ENCODE assay signal across 1 cellular context in the genomic region with DNA sequence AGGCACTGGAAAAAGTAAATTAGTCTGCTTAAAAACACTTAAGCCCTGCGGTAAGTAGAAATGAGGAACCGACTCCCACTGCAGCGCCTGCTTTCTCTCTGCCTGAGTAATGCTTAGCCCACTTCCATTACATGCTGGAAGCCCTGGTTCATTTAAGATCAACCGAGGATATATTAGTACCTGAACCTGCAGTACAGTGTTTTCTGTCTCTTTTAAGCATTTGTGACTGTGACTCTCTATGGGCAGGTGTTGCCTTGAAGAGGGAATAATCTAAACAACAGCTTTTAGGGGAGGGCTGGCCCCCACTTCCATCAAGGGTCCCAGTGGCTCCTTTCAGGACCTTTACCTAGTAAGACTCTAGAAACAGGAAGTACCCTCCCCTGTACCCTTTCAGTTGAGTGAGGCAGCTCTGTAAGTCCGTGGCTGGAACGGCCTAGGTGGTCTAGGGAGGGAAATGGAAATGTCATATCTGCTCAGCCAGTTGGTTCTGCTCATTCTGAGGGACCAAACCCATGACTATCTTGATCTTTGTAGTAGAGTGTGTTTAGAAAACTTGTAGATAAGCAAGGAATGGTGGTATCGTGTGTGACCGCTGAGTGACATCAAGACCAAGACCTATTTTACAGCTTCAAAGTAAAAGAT.
A peak's percentile ranks its signal among the peaks of the same experiment; 100 is the strongest.
TF ChIP-seq lines count a peak whose summit lies in the region.

No MANE protein-coding gene starts in this region.

TF ChIP-seq in K562, 482 proteins besides CTCF, POLR2A, EP300 and RAD21 (continued from another document and continues in another):
- TF ChIP-seq, protein P1, sequence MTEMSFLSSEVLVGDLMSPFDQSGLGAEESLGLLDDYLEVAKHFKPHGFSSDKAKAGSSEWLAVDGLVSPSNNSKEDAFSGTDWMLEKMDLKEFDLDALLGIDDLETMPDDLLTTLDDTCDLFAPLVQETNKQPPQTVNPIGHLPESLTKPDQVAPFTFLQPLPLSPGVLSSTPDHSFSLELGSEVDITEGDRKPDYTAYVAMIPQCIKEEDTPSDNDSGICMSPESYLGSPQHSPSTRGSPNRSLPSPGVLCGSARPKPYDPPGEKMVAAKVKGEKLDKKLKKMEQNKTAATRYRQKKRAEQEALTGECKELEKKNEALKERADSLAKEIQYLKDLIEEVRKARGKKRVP (CRISPR knock-in tag; IDR thresholded peaks at IDR 0.05), result no peak
- TF ChIP-seq STAT5A (IDR thresholded peaks at IDR 0.05; ENCODE audit: borderline replicate concordance, low read length) (peak; percentile 89), GTF2A2 (tag; IDR thresholded peaks at IDR 0.05) (no peak), ZNF551 (CRISPR knock-in tag; IDR thresholded peaks at IDR 0.05) (no peak), JUND (IDR thresholded peaks at IDR 0.05; ENCODE audit: borderline replicate concordance, low read depth, low read length) (peak; percentile 65), JUND (tag; IDR thresholded peaks at IDR 0.05; ENCODE audit: borderline replicate concordance, low read depth, low read length) (no peak), SMAD1 (IDR thresholded peaks at IDR 0.05; ENCODE audit: low read depth, low read length, partially characterized antibody) (peak; percentile 50), CBX3 (IDR thresholded peaks at IDR 0.05; ENCODE audit: borderline replicate concordance in 1 of 2, low read length in 2 of 2) (no peak), FOXP1 (CRISPR knock-in tag; IDR thresholded peaks at IDR 0.05) (no peak), NRF1 (conservative IDR thresholded peaks at IDR 0.05 in 1 of 2, IDR thresholded peaks at IDR 0.05 in 1 of 2) (0 out of 4 replicates have a peak, but pooled peaks of 1 of the 2 experiments have one; percentile 18), RHOXF2B (CRISPR knock-in tag; conservative IDR thresholded peaks at IDR 0.05) (no peak), MBD2 (IDR thresholded peaks at IDR 0.05; ENCODE audit: borderline replicate concordance, low read depth) (peak; percentile 61), SMAD2 (IDR thresholded peaks at IDR 0.05; ENCODE audit: low read depth, low read length) (no peak), BHLHE40 (IDR thresholded peaks at IDR 0.05; ENCODE audit: low read length) (no peak), SMAD4 (CRISPR knock-in tag; conservative IDR thresholded peaks at IDR 0.05) (peak; percentile 82), RB1 (IDR thresholded peaks at IDR 0.05; ENCODE audit: low read depth) (no peak), ZNF449 (CRISPR knock-in tag; IDR thresholded peaks at IDR 0.05) (no peak), TGIF2 (CRISPR knock-in tag; IDR thresholded peaks at IDR 0.05) (no peak), MITF (IDR thresholded peaks at IDR 0.05) (peak; percentile 70), ZNF696 (CRISPR knock-in tag; conservative IDR thresholded peaks at IDR 0.05) (no peak), CREB1 (IDR thresholded peaks at IDR 0.05) (peak; percentile 16; the same call in 1 of the 2 replicates), CREB1 (CRISPR knock-in tag; IDR thresholded peaks at IDR 0.05) (no peak), MCM2 (IDR thresholded peaks at IDR 0.05; ENCODE audit: low read depth) (no peak), ZBTB8A (IDR thresholded peaks at IDR 0.05; ENCODE audit: partially characterized antibody) (no peak), NCOR1 (IDR thresholded peaks at IDR 0.05) (peak; percentile 93), SUPT5H (IDR thresholded peaks at IDR 0.05) (no peak), MXI1 (IDR thresholded peaks at IDR 0.05; ENCODE audit: low read depth, low read length) (no peak), ZNF707 (CRISPR knock-in tag; conservative IDR thresholded peaks at IDR 0.05) (no peak), CBFB (CRISPR knock-in tag; IDR thresholded peaks at IDR 0.05) (no peak), ZNF134 (CRISPR knock-in tag; conservative IDR thresholded peaks at IDR 0.05) (no peak; the same call in 1 of the 2 replicates), GTF2F1 (IDR thresholded peaks at IDR 0.05; ENCODE audit: low read depth, low read length) (no peak), BRD9 (IDR thresholded peaks at IDR 0.05; ENCODE audit: low read depth, partially characterized antibody) (peak; percentile 42), NCOA1 (IDR thresholded peaks at IDR 0.05; ENCODE audit: low read depth) (peak; percentile 81; the same call in 1 of the 2 replicates), EGR1 (conservative IDR thresholded peaks at IDR 0.05) (no peak), HNRNPL (IDR thresholded peaks at IDR 0.05; ENCODE audit: low read depth, low read length) (no peak), NKRF (IDR thresholded peaks at IDR 0.05; ENCODE audit: borderline replicate concordance) (no peak), ZSCAN32 (CRISPR knock-in tag; IDR thresholded peaks at IDR 0.05) (peak; percentile 51; the same call in 1 of the 2 replicates), ZNF311 (CRISPR knock-in tag; IDR thresholded peaks at IDR 0.05) (no peak; the same call in 1 of the 2 replicates), RFX5 (IDR thresholded peaks at IDR 0.05; ENCODE audit: low read depth, low read length) (no peak), ZC3H4 (CRISPR knock-in tag; IDR thresholded peaks at IDR 0.05; ENCODE audit: borderline replicate concordance) (no peak), HNRNPLL (IDR thresholded peaks at IDR 0.05; ENCODE audit: low read depth, low read length, poor library complexity, severe bottlenecking) (no peak), ZNF589 (CRISPR knock-in tag; IDR thresholded peaks at IDR 0.05; ENCODE audit: low read depth) (no peak), SRSF9 (IDR thresholded peaks at IDR 0.05; ENCODE audit: borderline replicate concordance, low read depth, low read length) (no peak), TFAM (CRISPR knock-in tag; conservative IDR thresholded peaks at IDR 0.05) (no peak), ZNF431 (CRISPR knock-in tag; IDR thresholded peaks at IDR 0.05) (no peak)
- TF ChIP-seq, protein P2, sequence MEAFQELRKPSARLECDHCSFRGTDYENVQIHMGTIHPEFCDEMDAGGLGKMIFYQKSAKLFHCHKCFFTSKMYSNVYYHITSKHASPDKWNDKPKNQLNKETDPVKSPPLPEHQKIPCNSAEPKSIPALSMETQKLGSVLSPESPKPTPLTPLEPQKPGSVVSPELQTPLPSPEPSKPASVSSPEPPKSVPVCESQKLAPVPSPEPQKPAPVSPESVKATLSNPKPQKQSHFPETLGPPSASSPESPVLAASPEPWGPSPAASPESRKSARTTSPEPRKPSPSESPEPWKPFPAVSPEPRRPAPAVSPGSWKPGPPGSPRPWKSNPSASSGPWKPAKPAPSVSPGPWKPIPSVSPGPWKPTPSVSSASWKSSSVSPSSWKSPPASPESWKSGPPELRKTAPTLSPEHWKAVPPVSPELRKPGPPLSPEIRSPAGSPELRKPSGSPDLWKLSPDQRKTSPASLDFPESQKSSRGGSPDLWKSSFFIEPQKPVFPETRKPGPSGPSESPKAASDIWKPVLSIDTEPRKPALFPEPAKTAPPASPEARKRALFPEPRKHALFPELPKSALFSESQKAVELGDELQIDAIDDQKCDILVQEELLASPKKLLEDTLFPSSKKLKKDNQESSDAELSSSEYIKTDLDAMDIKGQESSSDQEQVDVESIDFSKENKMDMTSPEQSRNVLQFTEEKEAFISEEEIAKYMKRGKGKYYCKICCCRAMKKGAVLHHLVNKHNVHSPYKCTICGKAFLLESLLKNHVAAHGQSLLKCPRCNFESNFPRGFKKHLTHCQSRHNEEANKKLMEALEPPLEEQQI (IDR thresholded peaks at IDR 0.05), result no peak
- TF ChIP-seq, protein P3, sequence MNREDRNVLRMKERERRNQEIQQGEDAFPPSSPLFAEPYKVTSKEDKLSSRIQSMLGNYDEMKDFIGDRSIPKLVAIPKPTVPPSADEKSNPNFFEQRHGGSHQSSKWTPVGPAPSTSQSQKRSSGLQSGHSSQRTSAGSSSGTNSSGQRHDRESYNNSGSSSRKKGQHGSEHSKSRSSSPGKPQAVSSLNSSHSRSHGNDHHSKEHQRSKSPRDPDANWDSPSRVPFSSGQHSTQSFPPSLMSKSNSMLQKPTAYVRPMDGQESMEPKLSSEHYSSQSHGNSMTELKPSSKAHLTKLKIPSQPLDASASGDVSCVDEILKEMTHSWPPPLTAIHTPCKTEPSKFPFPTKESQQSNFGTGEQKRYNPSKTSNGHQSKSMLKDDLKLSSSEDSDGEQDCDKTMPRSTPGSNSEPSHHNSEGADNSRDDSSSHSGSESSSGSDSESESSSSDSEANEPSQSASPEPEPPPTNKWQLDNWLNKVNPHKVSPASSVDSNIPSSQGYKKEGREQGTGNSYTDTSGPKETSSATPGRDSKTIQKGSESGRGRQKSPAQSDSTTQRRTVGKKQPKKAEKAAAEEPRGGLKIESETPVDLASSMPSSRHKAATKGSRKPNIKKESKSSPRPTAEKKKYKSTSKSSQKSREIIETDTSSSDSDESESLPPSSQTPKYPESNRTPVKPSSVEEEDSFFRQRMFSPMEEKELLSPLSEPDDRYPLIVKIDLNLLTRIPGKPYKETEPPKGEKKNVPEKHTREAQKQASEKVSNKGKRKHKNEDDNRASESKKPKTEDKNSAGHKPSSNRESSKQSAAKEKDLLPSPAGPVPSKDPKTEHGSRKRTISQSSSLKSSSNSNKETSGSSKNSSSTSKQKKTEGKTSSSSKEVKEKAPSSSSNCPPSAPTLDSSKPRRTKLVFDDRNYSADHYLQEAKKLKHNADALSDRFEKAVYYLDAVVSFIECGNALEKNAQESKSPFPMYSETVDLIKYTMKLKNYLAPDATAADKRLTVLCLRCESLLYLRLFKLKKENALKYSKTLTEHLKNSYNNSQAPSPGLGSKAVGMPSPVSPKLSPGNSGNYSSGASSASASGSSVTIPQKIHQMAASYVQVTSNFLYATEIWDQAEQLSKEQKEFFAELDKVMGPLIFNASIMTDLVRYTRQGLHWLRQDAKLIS (CRISPR knock-in tag; IDR thresholded peaks at IDR 0.05), result no peak
- TF ChIP-seq, protein P4, sequence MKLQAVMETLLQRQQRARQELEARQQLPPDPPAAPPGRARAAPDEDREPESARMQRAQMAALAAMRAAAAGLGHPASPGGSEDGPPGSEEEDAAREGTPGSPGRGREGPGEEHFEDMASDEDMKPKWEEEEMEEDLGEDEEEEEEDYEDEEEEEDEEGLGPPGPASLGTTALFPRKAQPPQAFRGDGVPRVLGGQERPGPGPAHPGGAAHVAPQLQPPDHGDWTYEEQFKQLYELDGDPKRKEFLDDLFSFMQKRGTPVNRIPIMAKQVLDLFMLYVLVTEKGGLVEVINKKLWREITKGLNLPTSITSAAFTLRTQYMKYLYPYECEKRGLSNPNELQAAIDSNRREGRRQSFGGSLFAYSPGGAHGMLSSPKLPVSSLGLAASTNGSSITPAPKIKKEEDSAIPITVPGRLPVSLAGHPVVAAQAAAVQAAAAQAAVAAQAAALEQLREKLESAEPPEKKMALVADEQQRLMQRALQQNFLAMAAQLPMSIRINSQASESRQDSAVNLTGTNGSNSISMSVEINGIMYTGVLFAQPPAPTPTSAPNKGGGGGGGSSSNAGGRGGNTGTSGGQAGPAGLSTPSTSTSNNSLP (IDR thresholded peaks at IDR 0.05; ENCODE audit: borderline replicate concordance, low read depth, low read length), result no peak
- TF ChIP-seq, protein P5, sequence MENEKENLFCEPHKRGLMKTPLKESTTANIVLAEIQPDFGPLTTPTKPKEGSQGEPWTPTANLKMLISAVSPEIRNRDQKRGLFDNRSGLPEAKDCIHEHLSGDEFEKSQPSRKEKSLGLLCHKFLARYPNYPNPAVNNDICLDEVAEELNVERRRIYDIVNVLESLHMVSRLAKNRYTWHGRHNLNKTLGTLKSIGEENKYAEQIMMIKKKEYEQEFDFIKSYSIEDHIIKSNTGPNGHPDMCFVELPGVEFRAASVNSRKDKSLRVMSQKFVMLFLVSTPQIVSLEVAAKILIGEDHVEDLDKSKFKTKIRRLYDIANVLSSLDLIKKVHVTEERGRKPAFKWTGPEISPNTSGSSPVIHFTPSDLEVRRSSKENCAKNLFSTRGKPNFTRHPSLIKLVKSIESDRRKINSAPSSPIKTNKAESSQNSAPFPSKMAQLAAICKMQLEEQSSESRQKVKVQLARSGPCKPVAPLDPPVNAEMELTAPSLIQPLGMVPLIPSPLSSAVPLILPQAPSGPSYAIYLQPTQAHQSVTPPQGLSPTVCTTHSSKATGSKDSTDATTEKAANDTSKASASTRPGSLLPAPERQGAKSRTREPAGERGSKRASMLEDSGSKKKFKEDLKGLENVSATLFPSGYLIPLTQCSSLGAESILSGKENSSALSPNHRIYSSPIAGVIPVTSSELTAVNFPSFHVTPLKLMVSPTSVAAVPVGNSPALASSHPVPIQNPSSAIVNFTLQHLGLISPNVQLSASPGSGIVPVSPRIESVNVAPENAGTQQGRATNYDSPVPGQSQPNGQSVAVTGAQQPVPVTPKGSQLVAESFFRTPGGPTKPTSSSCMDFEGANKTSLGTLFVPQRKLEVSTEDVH (IDR thresholded peaks at IDR 0.05; ENCODE audit: low read depth, partially characterized antibody), result no peak
